25 cellular contexts compared by ENCODE assay signal in genomic region chr9:3012843-3013242, GRCh38.
"Had no signal": no experiment of that assay in that cellular context is flagged by ENCODE, and none has a peak within 500 bp of the region (broad histone marks: within the 10 kb centered on the region; RNA-seq: fewer than 3 reads in every experiment).

No MANE protein-coding gene starts in this region.

- H3K4me3 Mint-ChIP-seq: activated CD4-positive, alpha-beta T cell treated with anti-CD3 and anti-CD28 coated beads, Interleukin-2, amount 10 ng/mL, durations not matched to agents 24 days and 14 days; activated CD8-positive, alpha-beta memory T cell treated with anti-CD3 and anti-CD28 coated beads, Interleukin-2, amount 10 ng/mL, durations not matched to agents 7 days and 5 days; activated CD8-positive, alpha-beta T cell treated with anti-CD3 and anti-CD28 coated beads for 36 hours; activated naive CD4-positive, alpha-beta T cell treated with anti-CD3 and anti-CD28 coated beads, Interleukin-2, amount 50 U/mL, for 24 hours; brain; stimulated activated naive B cell treated with anti-CD40 and anti-IgM and Interleukin-4, amounts not matched to agents 10 μg/mL and 1 μg/mL and 100 μg/mL, for 72 hours had no signal

- H3K27ac Mint-ChIP-seq: activated CD4-positive, alpha-beta T cell treated with anti-CD3 and anti-CD28 coated beads, Interleukin-2, amount 10 ng/mL, durations not matched to agents 24 days and 14 days; activated CD8-positive, alpha-beta memory T cell treated with anti-CD3 and anti-CD28 coated beads, Interleukin-2, amount 10 ng/mL, durations not matched to agents 7 days and 5 days; activated CD8-positive, alpha-beta T cell treated with anti-CD3 and anti-CD28 coated beads for 36 hours; activated naive CD4-positive, alpha-beta T cell treated with anti-CD3 and anti-CD28 coated beads, Interleukin-2, amount 50 U/mL, for 24 hours; brain; naive B cell; stimulated activated naive B cell treated with anti-CD40 and anti-IgM and Interleukin-4, amounts not matched to agents 10 μg/mL and 1 μg/mL and 100 μg/mL, for 72 hours had no signal

- H3K27me3 Mint-ChIP-seq: activated CD4-positive, alpha-beta T cell treated with anti-CD3 and anti-CD28 coated beads, Interleukin-2, amount 10 ng/mL, durations not matched to agents 24 days and 14 days; activated CD8-positive, alpha-beta memory T cell treated with anti-CD3 and anti-CD28 coated beads, Interleukin-2, amount 10 ng/mL, durations not matched to agents 7 days and 5 days; activated CD8-positive, alpha-beta T cell treated with anti-CD3 and anti-CD28 coated beads for 36 hours; naive B cell; stimulated activated naive B cell treated with anti-CD40 and anti-IgM and Interleukin-4, amounts not matched to agents 10 μg/mL and 1 μg/mL and 100 μg/mL, for 72 hours had no signal

- H3K27ac ChIP-seq: epithelial cell of prostate, lower lobe of right lung, parathyroid adenoma, right lobe of liver, skin epidermis, testis, uterus, VCaP had no signal

- H3K27me3 ChIP-seq: right lobe of liver, testis, uterus had no signal

- H3K9me3 Mint-ChIP-seq: activated CD4-positive, alpha-beta T cell treated with anti-CD3 and anti-CD28 coated beads, Interleukin-2, amount 10 ng/mL, durations not matched to agents 24 days and 14 days; activated CD8-positive, alpha-beta T cell treated with anti-CD3 and anti-CD28 coated beads for 36 hours had no signal

- ATAC-seq: activated CD4-positive, CD25-positive, alpha-beta regulatory T cell treated with anti-CD3 and anti-CD28 coated beads, Interleukin-2, amount 50 U/mL, for 24 hours; activated CD8-positive, alpha-beta memory T cell treated with anti-CD3 and anti-CD28 coated beads, Interleukin-2, amount 10 ng/mL, durations not matched to agents 7 days and 5 days; activated CD8-positive, alpha-beta T cell treated with anti-CD3 and anti-CD28 coated beads for 36 hours; lower lobe of right lung; mucosa of descending colon; right lobe of liver; stimulated activated naive B cell treated with anti-CD40 and anti-IgM and Interleukin-4, amounts not matched to agents 10 μg/mL and 1 μg/mL and 100 μg/mL, for 72 hours had no signal

- DNase-seq: activated CD4-positive, alpha-beta T cell treated with anti-CD3 and anti-CD28 coated beads, Interleukin-2, amount 10 ng/mL, durations not matched to agents 24 days and 14 days; activated CD8-positive, alpha-beta memory T cell treated with anti-CD3 and anti-CD28 coated beads, Interleukin-2, amount 10 ng/mL, durations not matched to agents 7 days and 5 days; activated CD8-positive, alpha-beta T cell treated with anti-CD3 and anti-CD28 coated beads for 36 hours; activated gamma-delta T cell; activated T-cell treated with anti-CD3 and anti-CD28 coated beads for 4 hours; aorta; foreskin fibroblast; kidney; lower lobe of right lung; mesendoderm; mucosa of descending colon; naive B cell; nucleus accumbens; right lobe of liver; stimulated activated CD4-positive, alpha-beta T cell treated with anti-CD3 and anti-CD28 coated beads, Interleukin-15, amount 100 ng/mL, for 24 hours; stimulated activated naive B cell treated with anti-CD40 and anti-IgM and Interleukin-4, amounts not matched to agents 10 μg/mL and 1 μg/mL and 100 μg/mL, for 72 hours; testis; uterus had no signal

- H3K36me3 ChIP-seq: lower lobe of right lung, right lobe of liver, uterus had no signal

- H3K4me3 ChIP-seq: lower lobe of right lung, mucosa of descending colon, right lobe of liver, skin epidermis, testis, uterus had no signal

- H3K4me1 ChIP-seq: lower lobe of right lung, parathyroid adenoma, right lobe of liver, testis, uterus had no signal

- H3K36me3 Mint-ChIP-seq: activated CD8-positive, alpha-beta memory T cell treated with anti-CD3 and anti-CD28 coated beads, Interleukin-2, amount 10 ng/mL, durations not matched to agents 7 days and 5 days; activated naive CD4-positive, alpha-beta T cell treated with anti-CD3 and anti-CD28 coated beads, Interleukin-2, amount 50 U/mL, for 24 hours; brain; naive B cell; stimulated activated naive B cell treated with anti-CD40 and anti-IgM and Interleukin-4, amounts not matched to agents 10 μg/mL and 1 μg/mL and 100 μg/mL, for 72 hours had no signal

- H3K9me3 ChIP-seq: lower lobe of right lung, mucosa of descending colon, right lobe of liver, testis, uterus had no signal

- H3K4me1 Mint-ChIP-seq: activated CD4-positive, alpha-beta T cell treated with anti-CD3 and anti-CD28 coated beads, Interleukin-2, amount 10 ng/mL, durations not matched to agents 24 days and 14 days; activated CD8-positive, alpha-beta memory T cell treated with anti-CD3 and anti-CD28 coated beads, Interleukin-2, amount 10 ng/mL, durations not matched to agents 7 days and 5 days; activated naive CD4-positive, alpha-beta T cell treated with anti-CD3 and anti-CD28 coated beads, Interleukin-2, amount 50 U/mL, for 24 hours; naive B cell; stimulated activated naive B cell treated with anti-CD40 and anti-IgM and Interleukin-4, amounts not matched to agents 10 μg/mL and 1 μg/mL and 100 μg/mL, for 72 hours had no signal
